Comparison of ENCODE assay signal across 9 cellular contexts in genomic region chr7:76476742-76477474, GRCh38. TPM values are rescaled to one million over a fixed set of nuclear protein-coding genes. Genes with fewer than 3 reads are reported as not detected.
"Had no signal": no experiment of that assay in that cellular context is flagged by ENCODE, and none has a peak within 500 bp of the region (broad histone marks: within the 10 kb centered on the region; RNA-seq: fewer than 3 reads in every experiment).

No MANE protein-coding gene starts in this region.

RNA-seq across cellular contexts. Expression of gene UPK3B, which starts 33.4 kb away (rescaled TPM):
- total RNA-seq: kidney epithelial cell, pulmonary artery endothelial cell, skeletal muscle tissue, smooth muscle cell had no signal
- polyA plus RNA-seq: immature natural killer cell; naive thymus-derived CD4-positive, alpha-beta T cell; smooth muscle cell had no signal

RNA-seq across cellular contexts. Expression of gene ZP3, which starts 52.2 kb away (rescaled TPM):
- total RNA-seq: left ventricle myocardium inferior, progenitor cell of endocrine pancreas, skeletal muscle tissue had no signal
- polyA plus RNA-seq: neural cell had no signal
